ENCODE assay signal across 16 cellular contexts in the genomic region with DNA sequence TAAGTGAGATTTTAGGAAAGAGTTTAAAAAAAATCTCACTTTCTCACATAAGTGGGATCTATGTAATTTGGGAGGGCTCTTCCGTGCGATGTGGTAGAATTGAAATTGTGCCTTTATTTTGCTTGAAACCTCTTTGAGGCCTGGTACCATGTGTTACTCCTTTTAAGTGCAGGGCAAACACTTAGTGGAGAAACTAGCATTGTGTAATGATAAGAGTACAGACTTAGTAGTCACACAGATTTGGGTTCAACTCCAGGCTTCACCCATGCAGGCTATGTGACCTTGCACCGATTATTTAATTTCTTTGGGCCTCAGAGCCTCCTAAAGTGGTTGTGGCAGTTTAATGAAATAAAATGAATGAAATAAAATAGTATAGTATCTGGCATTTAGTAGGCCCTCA. TPM values are rescaled to one million over a fixed set of nuclear protein-coding genes. Genes with fewer than 3 reads are reported as not detected.
DNase-seq lines count a peak whose midpoint lies in the region; ATAC-seq, FAIRE-seq and TF ChIP-seq lines count a peak whose summit lies in the region.
"Had no signal": no experiment of that assay in that cellular context is flagged by ENCODE, and none has a peak within 500 bp of the region (broad histone marks: within the 10 kb centered on the region; RNA-seq: fewer than 3 reads in every experiment).

No MANE protein-coding gene starts in this region.

- H3K36me3 Mint-ChIP-seq in CD4-positive, alpha-beta T cell (ENCODE audit: low read depth): peaks cover 77% of the 10 kb centered on the region
- peaks cover 4% of the 10 kb centered on the region for H3K36me3 Mint-ChIP-seq in IgD-negative memory B cell
- peaks cover 22 to 35% of the 10 kb centered on the region in 2 donors for H3K36me3 Mint-ChIP-seq in activated naive CD4-positive, alpha-beta T cell treated with anti-CD3 and anti-CD28 coated beads, Interleukin-2, amount 50 U/mL, for 72 hours
- peaks cover 0 to 29% (median 19%) of the 10 kb centered on the region in 5 donors for H3K36me3 Mint-ChIP-seq in naive thymus-derived CD4-positive, alpha-beta T cell

- no peaks in the 10 kb centered on the region for H3K27me3 Mint-ChIP-seq in CD4-positive, alpha-beta T cell
- H3K27me3 Mint-ChIP-seq in IgD-negative memory B cell: no peaks in the 10 kb centered on the region
- peaks cover 0 to 4% (median 0%) of the 10 kb centered on the region in 5 donors for H3K27me3 Mint-ChIP-seq in naive thymus-derived CD4-positive, alpha-beta T cell

- H3K27ac ChIP-seq in CD4-positive, alpha-beta T cell (ENCODE audit: low read depth, low read length): no peak overlapping the region
- peak overlapping the region; percentile 99 for H3K27ac ChIP-seq in naive thymus-derived CD4-positive, alpha-beta T cell (ENCODE audit: low read depth, low read length)
- H3K27ac ChIP-seq: dorsolateral prefrontal cortex had no signal

- peak overlapping the region; percentile 99 for H3K27ac Mint-ChIP-seq in CD4-positive, alpha-beta T cell
- H3K27ac Mint-ChIP-seq in IgD-negative memory B cell: peak overlapping the region in 1 of 3 donors; percentile 81
- H3K27ac Mint-ChIP-seq in activated naive CD4-positive, alpha-beta T cell treated with anti-CD3 and anti-CD28 coated beads, Interleukin-2, amount 50 U/mL, for 72 hours: peak overlapping the region; percentile 74 to 97
- H3K27ac Mint-ChIP-seq in naive thymus-derived CD4-positive, alpha-beta T cell: peak overlapping the region in 7 of 9 donors; percentile 56 to 99 (median 82)

- intact Hi-C loops in CD4-positive, alpha-beta T cell (cut with DNase I, micrococcal nuclease): loop anchor here in 1 of 2 experiments (10.0 kb wide), 1 partner anchor 238 kb away; no protein-coding TSS in a partner anchor
- intact Hi-C loops in naive thymus-derived CD4-positive, alpha-beta T cell (cut with micrococcal nuclease): no loop called here

- no peaks in the 10 kb centered on the region for H3K27me3 ChIP-seq in CD4-positive, alpha-beta T cell (ENCODE audit: control insufficient read depth, insufficient read depth, low read length)
- H3K27me3 ChIP-seq in naive thymus-derived CD4-positive, alpha-beta T cell (ENCODE audit: control insufficient read depth in 2 of 2, insufficient read depth in 2 of 2, low read length in 2 of 2): no peaks in the 10 kb centered on the region
- H3K27me3 ChIP-seq: dorsolateral prefrontal cortex had no signal

- TF ChIP-seq CTCF in CD4-positive, alpha-beta T cell (IDR thresholded peaks at IDR 0.05): no peak

- POLR2A ChIA-PET in CD4-positive, alpha-beta T cell (lab: Charles Lee): interaction anchor here (0.7 to 3.9 kb wide), 2 partner anchors 9 to 105 kb away, joined by 5 to 51 read pairs; partner anchors contain the start of gene IREB2
- POLR2A ChIA-PET in naive thymus-derived CD4-positive, alpha-beta T cell (lab: Charles Lee): interaction anchor here (1.6 kb wide), 1 partner anchor 105 kb away, joined by 5 read pairs; the partner anchor contains the start of gene IREB2

- no peaks in the 10 kb centered on the region for H3K9me3 ChIP-seq in CD4-positive, alpha-beta T cell (ENCODE audit: control insufficient read depth, low read length)
- H3K9me3 ChIP-seq in naive thymus-derived CD4-positive, alpha-beta T cell (ENCODE audit: control insufficient read depth in 2 of 3, low read length in 3 of 3): no peaks in the 10 kb centered on the region

- H3K4me3 Mint-ChIP-seq in CD4-positive, alpha-beta T cell: peak overlapping the region; percentile 70
- H3K4me3 Mint-ChIP-seq in IgD-negative memory B cell: peak overlapping the region in 3 of 4 donors; percentile 41 to 89 (median 73)
- H3K4me3 Mint-ChIP-seq in naive thymus-derived CD4-positive, alpha-beta T cell: peak overlapping the region; percentile 34 to 98 (median 90)

- ATAC-seq in CD4-positive, alpha-beta T cell (ENCODE audit: poor library complexity): no peak
- no peak for ATAC-seq in activated naive CD4-positive, alpha-beta T cell treated with anti-CD3 and anti-CD28 coated beads, Interleukin-2, amount 50 U/mL, for 72 hours
- ATAC-seq in naive thymus-derived CD4-positive, alpha-beta T cell: no peak
- no peak for ATAC-seq in GM18868 (IDR thresholded peaks at IDR 0.05; ENCODE audit: unreplicated experiment)

- H3K9me3 Mint-ChIP-seq in CD4-positive, alpha-beta T cell: no peaks in the 10 kb centered on the region
- H3K9me3 Mint-ChIP-seq in IgD-negative memory B cell: no peaks in the 10 kb centered on the region
- H3K9me3 Mint-ChIP-seq in activated naive CD4-positive, alpha-beta T cell treated with anti-CD3 and anti-CD28 coated beads, Interleukin-2, amount 50 U/mL, for 72 hours: peaks cover 0 to 6% of the 10 kb centered on the region in 2 donors
- peaks cover 0 to 11% (median 0%) of the 10 kb centered on the region in 11 donors for H3K9me3 Mint-ChIP-seq in naive thymus-derived CD4-positive, alpha-beta T cell

- FAIRE-seq in GM12892 (lab: Jason Lieb, UNC): no peak
- FAIRE-seq: GM18507 had no signal

- in situ Hi-C loops in KBM-7 (cut with MboI; ENCODE audit: low pct_unique_long_range_greater_than_20kb, low sequenced_read_pairs): no loop called here

- peaks cover 19 to 23% of the 10 kb centered on the region in 2 donors for H3K4me1 ChIP-seq in naive thymus-derived CD4-positive, alpha-beta T cell (ENCODE audit: control insufficient read depth in 2 of 2, insufficient read depth in 2 of 2, low read length in 2 of 2)

- CTCF ChIA-PET in CD4-positive, alpha-beta T cell (lab: Charles Lee): no interaction called here
- CTCF ChIA-PET in naive thymus-derived CD4-positive, alpha-beta T cell (lab: Charles Lee): interaction anchor here (0.7 kb wide), 1 partner anchor 105 kb away, joined by 3 read pairs; the partner anchor contains the start of gene IREB2

- H3K4me1 Mint-ChIP-seq in CD4-positive, alpha-beta T cell (ENCODE audit: low read depth): peaks cover 36% of the 10 kb centered on the region
- H3K4me1 Mint-ChIP-seq in IgD-negative memory B cell: peaks cover 10 to 30% (median 21%) of the 10 kb centered on the region in 3 donors
- H3K4me1 Mint-ChIP-seq in naive thymus-derived CD4-positive, alpha-beta T cell: peaks cover 18 to 51% (median 35%) of the 10 kb centered on the region in 7 donors

- no peak overlapping the region for H3K4me3 ChIP-seq in naive thymus-derived CD4-positive, alpha-beta T cell (ENCODE audit: low read length)

- peaks cover 13 to 49% (median 22%) of the 10 kb centered on the region in 3 experiments for H3K36me3 ChIP-seq in naive thymus-derived CD4-positive, alpha-beta T cell (ENCODE audit: control insufficient read depth in 2 of 3, insufficient read depth in 3 of 3, low read length in 3 of 3)

- no peak for DNase-seq in CD4-positive, alpha-beta T cell
- DNase-seq in activated naive CD4-positive, alpha-beta T cell treated with anti-CD3 and anti-CD28 coated beads, Interleukin-2, amount 50 U/mL, for 72 hours (ENCODE audit: low spot score in 2 of 2): no peak
- DNase-seq in naive thymus-derived CD4-positive, alpha-beta T cell: no peak
- DNase-seq in NCI-H1930 (lab: John Stamatoyannopoulos, UW): no peak
- DNase-seq in KBM-7: no peak
- DNase-seq in GM12892 (ENCODE audit: insufficient read length): no peak
- DNase-seq: dorsolateral prefrontal cortex; NCI-H1694; NCI-H524; occipital lobe; stimulated activated CD4-positive, alpha-beta T cell treated with anti-CD3 and anti-CD28 coated beads, Interleukin-4, amount 100 ng/mL, for 4 hours; stimulated activated naive CD4-positive, alpha-beta T cell; T1000 had no signal

- TF ChIP-seq POLR2A in GM12892 (IDR thresholded peaks at IDR 0.05; ENCODE audit: low read depth, low read length): no peak

RNA-seq across cellular contexts. Expression of gene PSMA4, which starts 2.4 kb away (rescaled TPM):
- 10 to 100 TPM; 65.5 to 66.4 TPM for total RNA-seq in CD4-positive, alpha-beta T cell
- polyA plus RNA-seq in IgD-negative memory B cell: 169 TPM
- 100 to 1,000 TPM; 283 to 303 TPM for total RNA-seq in activated naive CD4-positive, alpha-beta T cell treated with anti-CD3 and anti-CD28 coated beads, Interleukin-2, amount 50 U/mL, for 72 hours
- total RNA-seq in naive thymus-derived CD4-positive, alpha-beta T cell: 100 to 1,000 TPM in 1 of 5 experiments, 10 to 100 TPM in 4; 69.6 to 284 (median 79.9) TPM
- polyA plus RNA-seq in naive thymus-derived CD4-positive, alpha-beta T cell: 100 to 1,000 TPM; 197 to 219 TPM
- polyA plus RNA-seq in GM12892 (2012; ENCODE audit: missing spikeins): 383 TPM

RNA-seq across cellular contexts. Expression of gene CHRNA5, which starts 22.7 kb away (rescaled TPM):
- total RNA-seq in CD4-positive, alpha-beta T cell: under 1 TPM; 0.25 TPM
- 0.95 TPM for polyA plus RNA-seq in IgD-negative memory B cell
- 1 to 10 TPM; 4.6 to 5.7 TPM for total RNA-seq in activated naive CD4-positive, alpha-beta T cell treated with anti-CD3 and anti-CD28 coated beads, Interleukin-2, amount 50 U/mL, for 72 hours
- total RNA-seq in naive thymus-derived CD4-positive, alpha-beta T cell: 1 to 10 TPM in 1 of 5 experiments, under 1 TPM in 3, not detected in 1; 0.10 to 3.4 (median 0.76) TPM
- polyA plus RNA-seq in naive thymus-derived CD4-positive, alpha-beta T cell: under 1 TPM in 1 of 2 donors, not detected in 1; 0.12 TPM
- polyA plus RNA-seq in GM12892 (2012; ENCODE audit: missing spikeins): 8.4 TPM

RNA-seq across cellular contexts. Expression of gene HYKK, which starts 35.3 kb away (rescaled TPM):
- 1 to 10 TPM; 1.8 to 2.3 TPM for total RNA-seq in CD4-positive, alpha-beta T cell
- not detected for polyA plus RNA-seq in IgD-negative memory B cell
- 1 to 10 TPM; 1.6 to 5.1 TPM for total RNA-seq in activated naive CD4-positive, alpha-beta T cell treated with anti-CD3 and anti-CD28 coated beads, Interleukin-2, amount 50 U/mL, for 72 hours
- 1 to 10 TPM; 1.4 to 7.3 (median 3.1) TPM for total RNA-seq in naive thymus-derived CD4-positive, alpha-beta T cell
- polyA plus RNA-seq in naive thymus-derived CD4-positive, alpha-beta T cell: 10 to 100 TPM in 1 of 2 donors, 1 to 10 TPM in 1; 6.2 to 10.1 TPM
- polyA plus RNA-seq in GM12892 (2012; ENCODE audit: missing spikeins): 2.2 TPM
